ENCODE assay signal across 9 cellular contexts in the genomic region with DNA sequence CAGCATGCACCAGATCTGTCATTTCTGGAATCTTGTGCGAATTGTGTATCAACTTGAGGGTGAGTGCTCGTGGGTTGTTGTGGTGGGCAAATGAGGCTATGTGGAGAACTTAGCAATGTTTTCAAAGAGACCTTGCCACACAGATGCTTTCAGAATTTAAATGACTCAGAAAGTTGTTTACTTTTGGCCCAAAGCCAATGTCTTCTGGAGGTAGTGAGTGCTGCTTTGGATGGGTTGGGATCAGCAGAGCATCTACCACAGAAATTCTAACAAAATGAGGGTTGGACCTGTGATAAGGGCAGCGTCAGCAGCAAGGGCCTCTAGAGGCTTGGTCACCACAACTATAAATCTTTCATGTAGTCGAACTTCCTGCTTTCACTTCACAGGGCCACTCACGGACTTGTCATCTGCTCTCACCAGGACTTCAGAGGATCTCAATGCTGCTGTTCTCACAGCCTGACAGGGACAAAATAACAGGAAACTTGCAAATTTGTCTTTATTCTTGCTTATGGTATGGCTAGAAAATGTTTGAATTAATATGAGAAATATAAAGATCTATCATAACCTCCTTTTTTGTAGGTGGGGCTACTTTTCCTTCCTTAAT.
DNase-seq lines count a peak whose midpoint lies in the region; ATAC-seq and TF ChIP-seq lines count a peak whose summit lies in the region.
"Had no signal": no experiment of that assay in that cellular context is flagged by ENCODE, and none has a peak within 500 bp of the region (broad histone marks: within the 10 kb centered on the region; RNA-seq: fewer than 3 reads in every experiment).

No MANE protein-coding gene starts in this region.

- no peak for TF ChIP-seq CTCF in thoracic aorta (IDR thresholded peaks at IDR 0.05)

- H3K27ac Mint-ChIP-seq in activated naive CD4-positive, alpha-beta T cell treated with anti-CD3 and anti-CD28 coated beads for 36 hours, result no peak overlapping the region

- no peaks in the 10 kb centered on the region for H3K9me3 ChIP-seq in thoracic aorta

- H3K9me3 Mint-ChIP-seq in activated naive CD4-positive, alpha-beta T cell treated with anti-CD3 and anti-CD28 coated beads for 36 hours, result no peaks in the 10 kb centered on the region
- H3K9me3 Mint-ChIP-seq: central memory CD8-positive, alpha-beta T cell had no signal

- H3K4me3 Mint-ChIP-seq in activated naive CD4-positive, alpha-beta T cell treated with anti-CD3 and anti-CD28 coated beads for 36 hours, result no peak overlapping the region
- H3K4me3 Mint-ChIP-seq: central memory CD8-positive, alpha-beta T cell had no signal

- peaks cover 15% of the 10 kb centered on the region for H3K4me1 Mint-ChIP-seq in activated naive CD4-positive, alpha-beta T cell treated with anti-CD3 and anti-CD28 coated beads for 36 hours (ENCODE audit: low read depth)

- peak; percentile 90 for ATAC-seq in GM21447 (IDR thresholded peaks at IDR 0.05; ENCODE audit: unreplicated experiment)
- ATAC-seq in HG03558 (IDR thresholded peaks at IDR 0.05; ENCODE audit: extremely low read depth, unreplicated experiment), result peak; percentile 80
- peak; percentile 63 for ATAC-seq in thoracic aorta (ENCODE audit: insufficient number of reproducible peaks, low FRiP score, low read depth)

- peaks cover 20 to 38% of the 10 kb centered on the region in 2 donors for H3K4me1 ChIP-seq in thoracic aorta (ENCODE audit: control insufficient read depth in 1 of 2, low read depth in 2 of 2)

- H3K27ac ChIP-seq in thoracic aorta, result peak overlapping the region in 1 of 2 donors; percentile 10

- peak overlapping the region; percentile 26 for H3K4me3 ChIP-seq in thoracic aorta

- no peaks in the 10 kb centered on the region for H3K27me3 ChIP-seq in thoracic aorta (replicated peaks; ENCODE audit: insufficient read depth)

- H3K27me3 Mint-ChIP-seq in activated naive CD4-positive, alpha-beta T cell treated with anti-CD3 and anti-CD28 coated beads for 36 hours (ENCODE audit: low read depth), result no peaks in the 10 kb centered on the region

- intact Hi-C loops in activated naive CD4-positive, alpha-beta T cell treated with anti-CD3 and anti-CD28 coated beads for 36 hours (cut with micrococcal nuclease), result loop anchor here (1.0 kb wide), 1 partner anchor 109 kb away; no protein-coding TSS in a partner anchor

- peak; percentile 35 for DNase-seq in activated naive CD4-positive, alpha-beta T cell treated with anti-CD3 and anti-CD28 coated beads for 36 hours
- DNase-seq in activated naive CD4-positive, alpha-beta T cell (lab: John Stamatoyannopoulos, UW), result no peak
- DNase-seq in SKM-1 (lab: John Stamatoyannopoulos, UW; ENCODE audit: unreplicated experiment), result peak; percentile 31
- DNase-seq in glomerular endothelial cell (ENCODE audit: extremely low read depth, low read depth, low spot score), result peak; percentile 25
- no peak for DNase-seq in thoracic aorta (ENCODE audit: low spot score)
- DNase-seq in nucleus accumbens (lab: John Stamatoyannopoulos, UW), result no peak

- H3K36me3 ChIP-seq in thoracic aorta, result no peaks in the 10 kb centered on the region

- CTCF ChIA-PET in activated naive CD4-positive, alpha-beta T cell treated with anti-CD3 and anti-CD28 coated beads for 36 hours (lab: Charles Lee), result no interaction called here

- H3K36me3 Mint-ChIP-seq in activated naive CD4-positive, alpha-beta T cell treated with anti-CD3 and anti-CD28 coated beads for 36 hours (ENCODE audit: low read depth), result no peaks in the 10 kb centered on the region

Comparison
In these comparisons a context has a peak if more than half of its experiments do, and no peak if none do; other contexts are left out.
1. DNase-seq: peak in activated naive CD4-positive, alpha-beta T cell treated with anti-CD3 and anti-CD28 coated beads for 36 hours (single experiment), SKM-1 (single experiment) and glomerular endothelial cell (single experiment); none in activated naive CD4-positive, alpha-beta T cell (0 of 4), thoracic aorta (single experiment) and nucleus accumbens (0 of 56).
2. Peak in every context shown above with its lines, with median percentiles within 50 percentile points of each other: ATAC-seq.